Comparison of ENCODE assay signal across 20 cellular contexts in the genomic region with DNA sequence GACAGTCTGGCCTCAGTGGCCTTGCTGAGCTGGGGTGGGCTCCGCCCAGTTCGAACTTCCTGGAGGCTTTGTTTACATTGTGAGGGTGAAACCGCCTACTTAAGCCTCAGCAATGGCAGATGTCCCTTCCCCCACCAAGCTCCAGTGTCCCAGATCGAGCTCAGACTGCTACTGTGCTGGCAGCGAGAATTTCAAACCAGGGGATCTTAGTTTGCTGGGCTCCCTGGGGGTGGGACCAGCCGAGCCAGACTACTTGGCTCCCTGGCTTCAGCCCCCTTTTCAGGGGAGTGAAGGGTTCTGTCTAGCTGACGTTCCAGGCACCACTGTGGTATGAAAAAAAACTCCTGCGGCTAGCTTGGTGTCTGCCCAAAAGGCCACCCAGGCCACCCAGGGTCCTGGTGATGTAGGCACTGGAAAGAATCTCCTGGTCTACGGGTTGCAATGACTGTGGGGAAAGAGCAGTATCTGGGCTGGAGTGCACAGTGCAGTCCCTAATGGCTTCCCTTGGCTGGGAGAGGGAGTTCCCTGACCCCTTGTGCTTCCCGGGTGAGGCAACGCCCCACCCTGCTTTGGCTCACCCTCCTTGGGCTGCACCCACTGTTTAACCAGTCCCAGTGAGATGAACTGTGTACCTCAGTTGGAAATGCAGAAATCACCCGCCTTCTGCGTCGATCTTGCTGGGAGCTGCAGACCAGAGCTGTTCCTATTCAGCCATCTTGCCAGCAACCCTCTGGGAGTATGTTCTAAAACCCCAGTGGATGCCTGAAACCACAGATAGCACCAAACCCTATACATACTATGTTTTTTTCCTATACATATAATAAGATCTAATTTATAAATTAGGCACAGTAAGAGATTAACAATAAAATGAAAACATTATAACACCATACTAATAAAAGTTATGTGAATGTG.
A peak's percentile ranks its signal among the peaks of the same experiment; 100 is the strongest.
DNase-seq lines count a peak whose midpoint lies in the region; ATAC-seq, FAIRE-seq and TF ChIP-seq lines count a peak whose summit lies in the region.
"Had no signal": no experiment of that assay in that cellular context is flagged by ENCODE, and none has a peak within 500 bp of the region (broad histone marks: within the 10 kb centered on the region; RNA-seq: fewer than 3 reads in every experiment).

No MANE protein-coding gene starts in this region.

- H3K18ac ChIP-seq in IMR-90 (ENCODE audit: low read depth, low read length) (no peak overlapping the region), mesenchymal stem cell (ENCODE audit: low read depth in 1 of 2, low read length in 2 of 2) (peak overlapping the region in 1 of 2 experiments; percentile 40)

- no TSS peak for BruUV-seq in IMR-90 (replicated peaks; lab: Mats Ljungman, UMichigan)

- no peak overlapping the region for H3K27ac ChIP-seq in IMR-90 (ENCODE audit: insufficient read depth, low read length)
- H3K27ac ChIP-seq in mesenchymal stem cell (ENCODE audit: low read length, poor library complexity, severe bottlenecking) = no peak overlapping the region
- H3K27ac ChIP-seq: cardiac muscle cell, thoracic aorta had no signal

- FAIRE-seq in D721Med (lab: Jason Lieb, UNC) = no peak
- FAIRE-seq: GM12891 had no signal

- no peak overlapping the region for H3K4me3 Mint-ChIP-seq in WTC11
- H3K4me3 Mint-ChIP-seq: activated naive CD8-positive, alpha-beta T cell treated with anti-CD3 and anti-CD28 coated beads, Interleukin-2, amount 10 ng/mL, durations not matched to agents 7 days and 5 days; B cell; IgD-negative memory B cell had no signal

- peak; percentile 3 for DNase-seq in EL
- DNase-seq in IMR-90 = peak; percentile 5
- peak; percentile 32 for DNase-seq in WTC11 (ENCODE audit: low spot score)
- no peak for DNase-seq in mesenchymal stem cell
- DNase-seq in activated T-cell treated with anti-CD3 and anti-CD28 coated beads, Interleukin-2, amount 50 U/mL, for 1 hour = no peak
- no peak for DNase-seq in activated CD4-positive, CD25-positive, alpha-beta regulatory T cell treated with anti-CD3 and anti-CD28 coated beads, Interleukin-2, amount 50 U/mL, for 72 hours
- no peak for DNase-seq in D721Med (ENCODE audit: insufficient read length, low spot score)
- DNase-seq: activated CD4-positive, alpha-beta T cell treated with anti-CD3 and anti-CD28 coated beads for 4 hours; activated naive CD8-positive, alpha-beta T cell treated with anti-CD3 and anti-CD28 coated beads, Interleukin-2, amount 10 ng/mL, durations not matched to agents 7 days and 5 days; activated T-cell treated with anti-CD3 and anti-CD28 coated beads for 4 hours; DMS79; kidney glomerular epithelial cell; NCI-H1092; T-helper 1 cell had no signal

- no peaks in the 10 kb centered on the region for H3K36me3 ChIP-seq in IMR-90 (ENCODE audit: control insufficient read depth, insufficient read depth, low read length)
- H3K36me3 ChIP-seq in mesenchymal stem cell (ENCODE audit: control insufficient read depth in 1 of 2, insufficient read depth in 2 of 2, low read depth in 1 of 2, low read length in 2 of 2) = no peaks in the 10 kb centered on the region
- H3K36me3 ChIP-seq: cardiac muscle cell, thoracic aorta had no signal

- H3K9me3 ChIP-seq in IMR-90 (ENCODE audit: control insufficient read depth, insufficient read depth, low read length) (no peaks in the 10 kb centered on the region), mesenchymal stem cell (ENCODE audit: control insufficient read depth, low read length) (peaks cover 6% of the 10 kb centered on the region)
- H3K9me3 ChIP-seq: thoracic aorta had no signal

- peak overlapping the region; percentile 58 for H2AFZ ChIP-seq in IMR-90 (replicated peaks; ENCODE audit: low read length, poor library complexity)
- H2AFZ ChIP-seq in mesenchymal stem cell (ENCODE audit: low read depth, low read length) = peak overlapping the region; percentile 39

- H2AK5ac ChIP-seq in IMR-90 (ENCODE audit: low read depth, low read length) (no peak overlapping the region), mesenchymal stem cell (ENCODE audit: low read length, severe bottlenecking) (no peak overlapping the region)

- H3K27me3 Mint-ChIP-seq in WTC11 (ENCODE audit: low read depth) = no peaks in the 10 kb centered on the region

- no peak overlapping the region for H2BK5ac ChIP-seq in IMR-90 (ENCODE audit: low read depth, low read length, poor library complexity, severe bottlenecking)
- no peak overlapping the region for H2BK5ac ChIP-seq in mesenchymal stem cell (ENCODE audit: low read depth, low read length, poor library complexity, severe bottlenecking)

- intact Hi-C loops in IMR-90 (cut with micrococcal nuclease) = no loop called here

- no peak for TF ChIP-seq POLR2A in IMR-90 (IDR thresholded peaks at IDR 0.05; ENCODE audit: low read depth, low read length)

- H3K23ac ChIP-seq in IMR-90 (ENCODE audit: low read depth, low read length) = no peak overlapping the region
- no peak overlapping the region for H3K23ac ChIP-seq in mesenchymal stem cell (ENCODE audit: low read length in 2 of 2)

- H3K14ac ChIP-seq in IMR-90 (replicated peaks; ENCODE audit: low read depth, low read length) = no peak overlapping the region
- H3K14ac ChIP-seq in mesenchymal stem cell (ENCODE audit: low read length in 2 of 2) = peak overlapping the region in 1 of 2 experiments; percentile 65

- H4K91ac ChIP-seq in IMR-90 (ENCODE audit: insufficient read depth, low read depth, low read length) = no peak overlapping the region
- no peak overlapping the region for H4K91ac ChIP-seq in mesenchymal stem cell (ENCODE audit: low read length)

- no peak overlapping the region for H2BK20ac ChIP-seq in IMR-90 (ENCODE audit: low read depth, low read length)

- H3K36me3 Mint-ChIP-seq in WTC11 = peaks cover 16% of the 10 kb centered on the region
- H3K36me3 Mint-ChIP-seq: activated naive CD8-positive, alpha-beta T cell treated with anti-CD3 and anti-CD28 coated beads, Interleukin-2, amount 10 ng/mL, durations not matched to agents 7 days and 5 days; IgD-negative memory B cell had no signal

- no peak overlapping the region for H3K4me3 ChIP-seq in IMR-90 (ENCODE audit: insufficient read depth, low read depth, low read length)
- no peak overlapping the region for H3K4me3 ChIP-seq in mesenchymal stem cell (ENCODE audit: insufficient read depth in 1 of 2, low read depth in 1 of 2, low read length in 2 of 2)
- H3K4me3 ChIP-seq: cardiac muscle cell, thoracic aorta had no signal

- TF ChIP-seq RAD21 in IMR-90 (IDR thresholded peaks at IDR 0.05; ENCODE audit: low read length) = no peak

- no peak overlapping the region for H3K4ac ChIP-seq in IMR-90 (ENCODE audit: low read depth, low read length)
- H3K4ac ChIP-seq in mesenchymal stem cell (ENCODE audit: low read depth in 1 of 2, low read length in 2 of 2) = no peak overlapping the region

- H2BK120ac ChIP-seq in IMR-90 (ENCODE audit: low read depth, low read length) = no peak overlapping the region
- no peak overlapping the region for H2BK120ac ChIP-seq in mesenchymal stem cell (ENCODE audit: low read depth, low read length)

- H2BK15ac ChIP-seq in IMR-90 (ENCODE audit: low read depth, low read length) (no peak overlapping the region), mesenchymal stem cell (ENCODE audit: low read depth, poor library complexity, severe bottlenecking) (no peak overlapping the region)

- CTCF ChIA-PET in IMR-90 (lab: Yijun Ruan, JAX) (interaction anchor here (1.2 kb wide), 1 partner anchor 27 kb away, joined by 3 read pairs; no protein-coding TSS in a partner anchor), WTC11 (lab: Charles Lee) (interaction anchor here (0.9 to 1.0 kb wide), 4 partner anchors 27 to 518 kb away, joined by 3 to 4 read pairs (median 4); no protein-coding TSS in a partner anchor)

- H4K5ac ChIP-seq in IMR-90 (ENCODE audit: low read depth, low read length) = no peak overlapping the region

- dilution Hi-C loops in IMR-90 (cut with HindIII; ENCODE audit: low sequenced_read_pairs, unreplicated experiment) = no loop called here

- H3K27me3 ChIP-seq in IMR-90 (ENCODE audit: control insufficient read depth, insufficient read depth, low read length) (no peaks in the 10 kb centered on the region), mesenchymal stem cell (ENCODE audit: control insufficient read depth in 1 of 2, insufficient read depth in 1 of 2, low read length in 2 of 2) (no peaks in the 10 kb centered on the region)
- H3K27me3 ChIP-seq: cardiac muscle cell had no signal

- H4K8ac ChIP-seq in IMR-90 (ENCODE audit: low read depth in 2 of 2, low read length in 2 of 2) = no peak overlapping the region; a peak in 1 of 4 replicates
- peak overlapping the region; percentile 84 for H4K8ac ChIP-seq in mesenchymal stem cell (ENCODE audit: low read length)

- H3K9me3 Mint-ChIP-seq in WTC11 = peaks cover 57% of the 10 kb centered on the region

- no peak overlapping the region for H3K56ac ChIP-seq in IMR-90 (ENCODE audit: extremely low read depth, insufficient read depth, low read length)

- H3K4me2 ChIP-seq in IMR-90 (ENCODE audit: low read depth, low read length) (peak overlapping the region; percentile 1), mesenchymal stem cell (ENCODE audit: low read length, poor library complexity, severe bottlenecking) (no peak overlapping the region)

- in situ Hi-C loops in IMR-90 (cut with MboI; ENCODE audit: low sequenced_read_pairs) = no loop called here

- POLR2A ChIA-PET in IMR-90 (lab: Charles Lee; ENCODE audit: unreplicated experiment) = no interaction called here
- POLR2A ChIA-PET in WTC11 (lab: Charles Lee) = interaction anchor here (0.7 to 1.1 kb wide), 2 partner anchors 27 to 215 kb away, joined by 3 read pairs; no protein-coding TSS in a partner anchor

- H2BK12ac ChIP-seq in mesenchymal stem cell (ENCODE audit: low read length in 2 of 2) = peak overlapping the region in 1 of 2 experiments; percentile 72

- H3K9me1 ChIP-seq in IMR-90 (ENCODE audit: insufficient read depth, low read length) = no peaks in the 10 kb centered on the region

- WGBS in IMR-90 (ENCODE audit: extremely low coverage in 2 of 2, insufficient read length in 1 of 2), 2 experiments = 48% methylated on average over 4 of the region's 14 CpGs; no CpG with 5 or more reads in 1 of the 2 experiments
- WGBS in mesenchymal stem cell = 64% methylated on average over 14 of the region's 14 CpGs

- H3K79me1 ChIP-seq in IMR-90 (ENCODE audit: low read depth in 1 of 2, low read length in 2 of 2) (no peaks in the 10 kb centered on the region), mesenchymal stem cell (replicated peaks; ENCODE audit: low read length, poor library complexity, severe bottlenecking) (no peaks in the 10 kb centered on the region)

- H3K4me1 Mint-ChIP-seq in WTC11 = peaks cover 16% of the 10 kb centered on the region
- H3K4me1 Mint-ChIP-seq: activated naive CD8-positive, alpha-beta T cell treated with anti-CD3 and anti-CD28 coated beads, Interleukin-2, amount 10 ng/mL, durations not matched to agents 7 days and 5 days had no signal

- TF ChIP-seq CTCF in IMR-90 (conservative IDR thresholded peaks at IDR 0.05; ENCODE audit: low read depth, low read length) (no peak), WTC11 (IDR thresholded peaks at IDR 0.05) (no peak), D721Med (IDR thresholded peaks at IDR 0.05; ENCODE audit: insufficient read depth, missing control alignments) (no peak)

- H3K4me1 ChIP-seq in IMR-90 (ENCODE audit: control insufficient read depth, insufficient read depth, low read length) (no peaks in the 10 kb centered on the region), mesenchymal stem cell (ENCODE audit: control insufficient read depth, insufficient read depth, low read depth, low read length) (no peaks in the 10 kb centered on the region)

- ATAC-seq in IMR-90 (ENCODE audit: low read depth) (peak; percentile 51), WTC11 (peak; percentile 94), GM18511 (IDR thresholded peaks at IDR 0.05; ENCODE audit: unreplicated experiment) (no peak)

- H3K9ac ChIP-seq in IMR-90 (ENCODE audit: low read depth, low read length) (no peak overlapping the region), mesenchymal stem cell (ENCODE audit: low read length) (no peak overlapping the region)

- H4K20me1 ChIP-seq in IMR-90 (ENCODE audit: insufficient read depth, low read length) = no peaks in the 10 kb centered on the region

- peak overlapping the region; percentile 30 for H3K27ac Mint-ChIP-seq in WTC11
- H3K27ac Mint-ChIP-seq: B cell, IgD-negative memory B cell had no signal

- no peak overlapping the region for H2AK9ac ChIP-seq in IMR-90 (replicated peaks; ENCODE audit: low read depth, low read length, poor library complexity)

Comparison
In these comparisons a context has a peak if more than half of its experiments do, and no peak if none do; other contexts are left out.
1. DNase-seq: peak in EL (single experiment), IMR-90 (single experiment) and WTC11 (single experiment); none in mesenchymal stem cell (single experiment), activated T-cell treated with anti-CD3 and anti-CD28 coated beads, Interleukin-2, amount 50 U/mL, for 1 hour (single experiment), activated CD4-positive, CD25-positive, alpha-beta regulatory T cell treated with anti-CD3 and anti-CD28 coated beads, Interleukin-2, amount 50 U/mL, for 72 hours (single experiment) and D721Med (single experiment).